In the genomic region with DNA sequence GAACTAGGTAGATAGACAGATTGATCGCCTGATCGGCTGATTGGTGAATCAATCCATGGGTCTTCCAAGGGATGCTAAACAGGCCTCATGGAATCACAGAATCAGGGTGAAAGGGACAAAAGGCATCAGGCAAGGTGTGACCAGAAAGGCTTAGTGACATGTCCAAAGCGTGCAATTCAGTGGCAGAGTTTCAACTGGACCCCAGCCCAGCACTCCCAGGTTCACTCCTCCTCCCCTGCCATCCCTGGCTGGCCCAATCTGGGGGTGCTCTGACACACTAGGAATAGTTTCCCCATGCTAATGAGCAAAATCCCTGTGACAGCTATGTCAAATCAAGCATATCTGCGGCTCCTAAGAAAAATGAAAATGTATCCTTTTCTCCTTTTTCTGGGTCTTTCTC, we compare ENCODE assay signal across 28 cellular contexts. TPM values are rescaled to one million over a fixed set of nuclear protein-coding genes. Genes with fewer than 3 reads are reported as not detected.
DNase-seq lines count a peak whose midpoint lies in the region; ATAC-seq, FAIRE-seq and TF ChIP-seq lines count a peak whose summit lies in the region.
"Had no signal": no experiment of that assay in that cellular context is flagged by ENCODE, and none has a peak within 500 bp of the region (broad histone marks: within the 10 kb centered on the region; RNA-seq: fewer than 3 reads in every experiment).

No MANE protein-coding gene starts in this region.

- TF ChIP-seq RAD21 in HepG2 (CRISPR knock-in tag; IDR thresholded peaks at IDR 0.05) (no peak), H1 (IDR thresholded peaks at IDR 0.05 in 1 of 2, conservative IDR thresholded peaks at IDR 0.05 in 1 of 2; ENCODE audit: low read depth in 2 of 2, low read length in 2 of 2) (no peak)

- in situ Hi-C loops in HepG2 (cut with HindIII; ENCODE audit: extremely low pct_ligation_motif_present, low pct_unique_long_range_greater_than_20kb): loop anchor here (10.0 kb wide), 1 partner anchor 142 kb away; a partner anchor contains a TSS

- no peak overlapping the region for H3K14ac ChIP-seq in H1 (ENCODE audit: insufficient read length)

- no peak overlapping the region for H3K9ac ChIP-seq in HepG2 (ENCODE audit: insufficient read depth, low read depth, low read length)
- no peak overlapping the region for H3K9ac ChIP-seq in H1 (replicated peaks in 1 of 4; ENCODE audit: extremely low read depth in 1 of 4, low read depth in 3 of 4, low read length in 3 of 4)
- H3K9ac ChIP-seq: KMS-11, SK-N-SH had no signal

- no TSS peak for BruUV-seq in HepG2 (replicated peaks; lab: Mats Ljungman, UMichigan)

- H3K36me3 ChIP-seq in right lobe of liver (no peaks in the 10 kb centered on the region), HepG2 (replicated peaks in 1 of 2; ENCODE audit: control insufficient read depth in 1 of 2, insufficient read depth in 2 of 2, low read length in 2 of 2) (no peaks in the 10 kb centered on the region), H1 (ENCODE audit: control insufficient read depth in 2 of 4, insufficient read depth in 4 of 4, low read length in 3 of 4) (no peaks in the 10 kb centered on the region)
- H3K36me3 ChIP-seq: BE2C, Peyer's patch had no signal

- TF ChIP-seq CTCF in right lobe of liver (IDR thresholded peaks at IDR 0.05) (no peak), HepG2 (CRISPR knock-in tag; IDR thresholded peaks at IDR 0.05) (no peak), H1 (IDR thresholded peaks at IDR 0.05; ENCODE audit: control extremely low read depth in 1 of 3, insufficient read depth in 1 of 3, low read depth in 1 of 3, low read length in 3 of 3) (no peak)

- H3K27me3 ChIP-seq in right lobe of liver (no peaks in the 10 kb centered on the region), HepG2 (ENCODE audit: control insufficient read depth in 1 of 2, insufficient read depth in 2 of 2, low read length in 2 of 2) (no peaks in the 10 kb centered on the region), H1 (replicated peaks in 1 of 4; ENCODE audit: control insufficient read depth in 3 of 4, extremely low read depth in 1 of 4, insufficient read depth in 3 of 4, low read length in 3 of 4) (no peaks in the 10 kb centered on the region)
- H3K27me3 ChIP-seq: BE2C, Peyer's patch had no signal

- H3K27ac Mint-ChIP-seq in activated CD4-positive, alpha-beta T cell treated with anti-CD3 and anti-CD28 coated beads, Interleukin-2, amount 10 ng/mL, durations not matched to agents 24 days and 14 days: peak overlapping the region; percentile 6
- peak overlapping the region; percentile 96 for H3K27ac Mint-ChIP-seq in stimulated activated effector memory CD8-positive, alpha-beta T cell treated with anti-CD3 and anti-CD28 coated beads, Interleukin-12 subunit alpha, Interleukin-12 subunit beta, amount 100 ng/mL, for 72 hours
- H3K27ac Mint-ChIP-seq: CD4-positive, alpha-beta T cell; IgD-negative memory B cell had no signal

- CTCF ChIA-PET in HepG2 (lab: Yijun Ruan, JAX; ENCODE audit: low intra/inter-chr PET ratio, low total read pairs): no interaction called here
- CTCF ChIA-PET in H1 (lab: Charles Lee; ENCODE audit: partially characterized antibody): interaction anchor here (0.9 to 2.6 kb wide), 3 partner anchors 9 to 138 kb away, joined by 3 to 15 read pairs (median 4); no protein-coding TSS in a partner anchor

- no peak overlapping the region for H2BK12ac ChIP-seq in H1 (ENCODE audit: low read depth, low read length)

- H2AK5ac ChIP-seq in H1 (ENCODE audit: low read depth, low read length): no peak overlapping the region

- no peak overlapping the region for H2BK5ac ChIP-seq in H1 (ENCODE audit: low read depth, low read length)

- H3K4me1 Mint-ChIP-seq in activated CD4-positive, alpha-beta T cell treated with anti-CD3 and anti-CD28 coated beads, Interleukin-2, amount 10 ng/mL, durations not matched to agents 24 days and 14 days: peaks cover 49% of the 10 kb centered on the region
- peaks cover 44% of the 10 kb centered on the region for H3K4me1 Mint-ChIP-seq in stimulated activated effector memory CD8-positive, alpha-beta T cell treated with anti-CD3 and anti-CD28 coated beads, Interleukin-12 subunit alpha, Interleukin-12 subunit beta, amount 100 ng/mL, for 72 hours

- POLR2A ChIA-PET in HepG2 (lab: Yijun Ruan, JAX): no interaction called here
- POLR2A ChIA-PET in H1 (lab: Charles Lee; ENCODE audit: partially characterized antibody): no interaction called here

- no peak overlapping the region for H2BK20ac ChIP-seq in H1 (ENCODE audit: low read length)

- intact Hi-C loops in activated CD4-positive, alpha-beta T cell treated with anti-CD3 and anti-CD28 coated beads, Interleukin-2, amount 10 ng/mL, durations not matched to agents 24 days and 14 days (cut with micrococcal nuclease): loop anchor here (10.0 kb wide), 1 partner anchor 52 kb away; a partner anchor contains a TSS
- intact Hi-C loops in right lobe of liver (cut with DNase I): no loop called here
- intact Hi-C loops in HepG2 (cut with micrococcal nuclease; ENCODE audit: unreplicated experiment): loop anchor here (5.0 kb wide), 1 partner anchor 64 kb away; no protein-coding TSS in a partner anchor

- H3K56ac ChIP-seq in H1 (replicated peaks; ENCODE audit: insufficient read length, low read depth, low read length): no peak overlapping the region

- no peak overlapping the region for H4K5ac ChIP-seq in H1 (ENCODE audit: insufficient read length, low read depth, low read length)

- H3K79me2 ChIP-seq in HepG2 (ENCODE audit: insufficient read depth, low read length): no peaks in the 10 kb centered on the region
- H3K79me2 ChIP-seq in H1 (ENCODE audit: control insufficient read depth in 1 of 2, insufficient read depth in 2 of 2, low read length in 2 of 2): no peaks in the 10 kb centered on the region

- no peak overlapping the region for H3K18ac ChIP-seq in H1 (ENCODE audit: extremely low read depth, low read length)

- H3K23ac ChIP-seq in H1 (ENCODE audit: insufficient read length): no peak overlapping the region

- FAIRE-seq in HepG2 (lab: Jason Lieb, UNC) (no peak), H1 (lab: Jason Lieb, UNC) (no peak)
- FAIRE-seq: D721Med, GM18507 had no signal

- H2BK120ac ChIP-seq in H1 (replicated peaks; ENCODE audit: low read depth, low read length): no peak overlapping the region

- ATAC-seq in right lobe of liver (peak in 1 of 4 donors; percentile 8), HepG2 (no peak), HG02763 (IDR thresholded peaks at IDR 0.05; ENCODE audit: unreplicated experiment) (no peak), GM19035 (IDR thresholded peaks at IDR 0.05; ENCODE audit: unreplicated experiment) (no peak)
- ATAC-seq in stimulated activated effector memory CD8-positive, alpha-beta T cell treated with anti-CD3 and anti-CD28 coated beads, Interleukin-12 subunit alpha, Interleukin-12 subunit beta, amount 100 ng/mL, for 72 hours: no peak

- no peak overlapping the region for H2BK15ac ChIP-seq in H1 (ENCODE audit: low read length)

- H3K4me2 ChIP-seq in HepG2 (ENCODE audit: low read depth, low read length) (no peak overlapping the region), H1 (ENCODE audit: insufficient read depth in 1 of 2, low read depth in 2 of 2, low read length in 2 of 2) (no peak overlapping the region)
- H3K4me2 ChIP-seq: KMS-11, SK-N-SH had no signal

- H3K27ac ChIP-seq in right lobe of liver (no peak overlapping the region), HepG2 (ENCODE audit: extremely low read length, insufficient read depth, low read length) (no peak overlapping the region), H1 (ENCODE audit: low read depth, low read length) (no peak overlapping the region)
- H3K27ac ChIP-seq: KMS-11, Peyer's patch had no signal

- no peaks in the 10 kb centered on the region for H3K9me3 ChIP-seq in right lobe of liver
- H3K9me3 ChIP-seq in HepG2 (ENCODE audit: low read length): no peaks in the 10 kb centered on the region
- no peaks in the 10 kb centered on the region for H3K9me3 ChIP-seq in H1 (ENCODE audit: insufficient read depth in 2 of 2, low read depth in 1 of 2, low read length in 1 of 2)
- H3K9me3 ChIP-seq: BE2C, Peyer's patch, SK-N-SH had no signal

- no peak overlapping the region for H4K91ac ChIP-seq in H1 (replicated peaks; ENCODE audit: insufficient read length, low read length)

- no peaks in the 10 kb centered on the region for H3K36me3 Mint-ChIP-seq in activated CD4-positive, alpha-beta T cell treated with anti-CD3 and anti-CD28 coated beads, Interleukin-2, amount 10 ng/mL, durations not matched to agents 24 days and 14 days (ENCODE audit: low read depth)
- no peaks in the 10 kb centered on the region for H3K36me3 Mint-ChIP-seq in stimulated activated effector memory CD8-positive, alpha-beta T cell treated with anti-CD3 and anti-CD28 coated beads, Interleukin-12 subunit alpha, Interleukin-12 subunit beta, amount 100 ng/mL, for 72 hours
- H3K36me3 Mint-ChIP-seq: IgD-negative memory B cell had no signal

- TF ChIP-seq POLR2A in right lobe of liver (IDR thresholded peaks at IDR 0.05) (no peak), HepG2 (IDR thresholded peaks at IDR 0.05; ENCODE audit: insufficient read depth in 1 of 2, low read depth in 2 of 2, low read length in 2 of 2) (no peak), H1 (IDR thresholded peaks at IDR 0.05; ENCODE audit: control extremely low read depth in 1 of 2, low read depth in 2 of 2, low read length in 2 of 2) (no peak)

- H3K4me3 ChIP-seq in right lobe of liver (no peak overlapping the region), HepG2 (replicated peaks in 1 of 3; ENCODE audit: insufficient read depth in 1 of 3, low read depth in 2 of 3, low read length in 3 of 3) (no peak overlapping the region), H1 (ENCODE audit: extremely low read depth in 1 of 4, insufficient read depth in 2 of 4, low read depth in 3 of 4, low read length in 4 of 4) (no peak overlapping the region)
- H3K4me3 ChIP-seq: Peyer's patch had no signal

- H4K8ac ChIP-seq in H1 (ENCODE audit: extremely low read depth, insufficient read depth, low read length): no peak overlapping the region

- H3K4me1 ChIP-seq in right lobe of liver: peaks cover 0 to 51% (median 23%) of the 10 kb centered on the region in 4 donors
- peaks cover 71% of the 10 kb centered on the region for H3K4me1 ChIP-seq in HepG2 (ENCODE audit: insufficient read depth, low read length)
- no peaks in the 10 kb centered on the region for H3K4me1 ChIP-seq in H1 (replicated peaks in 1 of 4; ENCODE audit: control insufficient read depth in 3 of 4, insufficient read depth in 4 of 4, low read length in 3 of 4)

- H3K23me2 ChIP-seq in H1 (ENCODE audit: low read depth, low read length): no peaks in the 10 kb centered on the region

- WGBS in right lobe of liver (ENCODE audit: insufficient coverage, low coverage, low lambda C conversion rate, missing lambda C conversion rate): 56% methylated on average over 4 of the region's 4 CpGs
- WGBS in HepG2 (ENCODE audit: low lambda C conversion rate): 93% methylated on average over 3 of the region's 4 CpGs
- 90% methylated on average over 4 of the region's 4 CpGs; no CpG with 5 or more reads in 1 of the 2 experiments for WGBS in H1 (ENCODE audit: extremely low coverage in 1 of 2, insufficient coverage in 1 of 2, insufficient read length in 1 of 2, insufficient replicate concordance in 2 of 2, low coverage in 1 of 2, low lambda C conversion rate in 2 of 2, missing lambda C conversion rate in 1 of 2), 2 experiments

- no peak overlapping the region for H3K4ac ChIP-seq in H1 (replicated peaks; ENCODE audit: insufficient read length, low read depth, low read length)

- DNase-seq in activated CD4-positive, alpha-beta T cell treated with anti-CD3 and anti-CD28 coated beads, Interleukin-2, amount 10 ng/mL, durations not matched to agents 24 days and 14 days: no peak
- DNase-seq in activated CD4-positive, alpha-beta T cell treated with anti-CD3 and anti-CD28 coated beads, Interleukin-2, amount 50 U/mL, for 4 hours: no peak
- DNase-seq in right lobe of liver (peak in 2 of 3 donors; percentile 61 to 79), HepG2 (ENCODE audit: low spot score) (no peak), H1 (ENCODE audit: low read depth in 1 of 2, low spot score in 2 of 2) (no peak)
- no peak for DNase-seq in stimulated activated effector memory CD8-positive, alpha-beta T cell treated with anti-CD3 and anti-CD28 coated beads, Interleukin-12 subunit alpha, Interleukin-12 subunit beta, amount 100 ng/mL, for 72 hours (ENCODE audit: low spot score in 2 of 2)
- DNase-seq: 8988T; ACHN; BE2C; CD4-positive, alpha-beta T cell; GOT3; HCEC 1CT; NCI-H1048; NCI-H1417; NCI-H187; NCI-H2081 treated with DMSO at 0.1 percent for 48 hours; NCI-H2171; NCI-H226; NCI-H510A; NCI-H69; SK-N-SH had no signal

- H2AFZ ChIP-seq in HepG2 (ENCODE audit: low read length) (no peak overlapping the region), H1 (ENCODE audit: low read length) (0 out of 2 replicates have a peak overlapping the region, but pooled peaks have one; percentile 33)

- H3K79me1 ChIP-seq in H1 (ENCODE audit: low read depth, low read length): no peaks in the 10 kb centered on the region

- TF ChIP-seq EP300 in HepG2 (IDR thresholded peaks at IDR 0.05; ENCODE audit: low read depth in 2 of 2, low read length in 2 of 2) (no peak), HepG2 (CRISPR knock-in tag; IDR thresholded peaks at IDR 0.05; ENCODE audit: borderline replicate concordance) (no peak), H1 (IDR thresholded peaks at IDR 0.05; ENCODE audit: borderline replicate concordance in 1 of 2, low read depth in 2 of 2, low read length in 2 of 2) (no peak)

- no peak overlapping the region for H3K4me3 Mint-ChIP-seq in activated CD4-positive, alpha-beta T cell treated with anti-CD3 and anti-CD28 coated beads, Interleukin-2, amount 10 ng/mL, durations not matched to agents 24 days and 14 days
- H3K4me3 Mint-ChIP-seq in stimulated activated effector memory CD8-positive, alpha-beta T cell treated with anti-CD3 and anti-CD28 coated beads, Interleukin-12 subunit alpha, Interleukin-12 subunit beta, amount 100 ng/mL, for 72 hours: no peak overlapping the region
- H3K4me3 Mint-ChIP-seq: CD4-positive, alpha-beta T cell; IgD-negative memory B cell had no signal

- no peaks in the 10 kb centered on the region for H4K20me1 ChIP-seq in HepG2 (ENCODE audit: insufficient read depth, low read length)
- no peaks in the 10 kb centered on the region for H4K20me1 ChIP-seq in H1 (replicated peaks in 1 of 2; ENCODE audit: control insufficient read depth in 1 of 2, insufficient read depth in 2 of 2, low read length in 2 of 2)

- H3K9me3 Mint-ChIP-seq in activated CD4-positive, alpha-beta T cell treated with anti-CD3 and anti-CD28 coated beads, Interleukin-2, amount 10 ng/mL, durations not matched to agents 24 days and 14 days: no peaks in the 10 kb centered on the region
- H3K9me3 Mint-ChIP-seq in stimulated activated effector memory CD8-positive, alpha-beta T cell treated with anti-CD3 and anti-CD28 coated beads, Interleukin-12 subunit alpha, Interleukin-12 subunit beta, amount 100 ng/mL, for 72 hours: no peaks in the 10 kb centered on the region
- H3K9me3 Mint-ChIP-seq: CD4-positive, alpha-beta T cell; IgD-negative memory B cell had no signal

- H3K27me3 Mint-ChIP-seq in activated CD4-positive, alpha-beta T cell treated with anti-CD3 and anti-CD28 coated beads, Interleukin-2, amount 10 ng/mL, durations not matched to agents 24 days and 14 days: no peaks in the 10 kb centered on the region
- H3K27me3 Mint-ChIP-seq: CD4-positive, alpha-beta T cell; IgD-negative memory B cell had no signal

RNA-seq across cellular contexts. Expression of a gene that starts 50.4 kb away (rescaled TPM):
- 4.8 and 5.5 TPM in 2 replicates for total RNA-seq in activated CD4-positive, alpha-beta T cell treated with anti-CD3 and anti-CD28 coated beads, Interleukin-2, amount 10 ng/mL, durations not matched to agents 24 days and 14 days
- total RNA-seq in right lobe of liver (10 to 100 TPM in 3 of 6 experiments, 1 to 10 TPM in 3; 6.4 to 17.7 (median 12.5) TPM), HepG2 (2016; rRNA removed; fragmentation: Illumina TruSeq; extraction: Trizol) (0.62 and 0.94 TPM in 2 replicates)
- total RNA-seq in HepG2 (2016; cell fraction: cytosol; rRNA removed; fragmentation: Illumina TruSeq; extraction: Trizol; ENCODE audit: low read depth): 0.51 TPM in 1 of 2 replicates, not detected in the other
- 0.34 and 0.56 TPM in 2 replicates for total RNA-seq in HepG2 (2016; cell fraction: insoluble cytoplasmic fraction; rRNA removed; fragmentation: Illumina TruSeq; extraction: Trizol)
- 0.31 and 0.34 TPM in 2 replicates for total RNA-seq in HepG2 (2016; cell fraction: membrane; rRNA removed; fragmentation: Illumina TruSeq; extraction: Trizol)
- total RNA-seq in HepG2 (2016; cell fraction: nucleus; rRNA removed; fragmentation: Illumina TruSeq; extraction: Trizol): 1.0 TPM in 1 of 2 replicates, not detected in the other
- polyA plus RNA-seq in HepG2 (2011; rRNA removed) (3.8 and 5.4 TPM in 2 replicates), H1 (2011; rRNA removed) (1.4 and 1.5 TPM in 2 replicates)
- polyA plus RNA-seq in HepG2 (2011; cell fraction: cytosol; rRNA removed): 5.5 and 5.9 TPM in 2 replicates
- polyA plus RNA-seq in HepG2 (2011; cell fraction: nucleus; rRNA removed): 3.4 and 3.9 TPM in 2 replicates
- polyA plus RNA-seq in HepG2 (2012): 4.9 and 6.3 TPM in 2 replicates
- 0.87 and 0.95 TPM in 2 replicates for polyA plus RNA-seq in HepG2 (2016; cell fraction: cytosol; fragmentation: Illumina TruSeq; extraction: Trizol; ENCODE audit: low read depth)
- 0.94 and 1.3 TPM in 2 replicates for polyA plus RNA-seq in HepG2 (2016; cell fraction: insoluble cytoplasmic fraction; fragmentation: Illumina TruSeq; extraction: Trizol; ENCODE audit: low read depth)
- polyA plus RNA-seq in HepG2 (2016; cell fraction: membrane; fragmentation: Illumina TruSeq; extraction: Trizol; ENCODE audit: low read depth): 0.98 and 1.2 TPM in 2 replicates
- polyA plus RNA-seq in HepG2 (2016; cell fraction: nucleus; fragmentation: Illumina TruSeq; extraction: Trizol; ENCODE audit: insufficient read depth, low read depth): 0.83 TPM in 2 replicates
- polyA minus RNA-seq in HepG2 (2011; rRNA and poly(A)+ RNA removed; ENCODE audit: low replicate concordance): 7.4 and 19.5 TPM in 2 replicates
- 1.1 and 2.0 TPM in 2 replicates for polyA minus RNA-seq in HepG2 (2011; cell fraction: cytosol; rRNA and poly(A)+ RNA removed)
- polyA minus RNA-seq in HepG2 (2011; cell fraction: nucleus; rRNA and poly(A)+ RNA removed): 0.64 and 1.6 TPM in 2 replicates
- total RNA-seq in H1 (2021; fragmentation: NEBNext Ultra II Directional; extraction: Animal tissue kit (Norgen Biotek cat#: 25700)): not detected in 2 replicates
- 1.1 TPM for polyA plus RNA-seq in H1 (2011; cell fraction: cytosol; rRNA removed)
- 1.2 TPM for polyA plus RNA-seq in H1 (2011; cell fraction: nucleus; rRNA removed)
- 0.67 to 1.2 TPM (median 1.0 TPM) in 3 of 4 replicates, not detected in the other for polyA plus RNA-seq in H1 (2012, experiment 1 of 2)
- 0.98 TPM for polyA plus RNA-seq in H1 (2012, experiment 2 of 2)
- polyA plus RNA-seq in H1 (2013, experiment 1 of 2): 0.12 TPM
- polyA plus RNA-seq in H1 (2013, experiment 2 of 2): 0.29 TPM
- polyA minus RNA-seq in H1 (2011; rRNA and poly(A)+ RNA removed): 0.25 and 1.1 TPM in 2 replicates
- polyA minus RNA-seq in H1 (2011; cell fraction: cytosol; rRNA and poly(A)+ RNA removed): not detected
- polyA minus RNA-seq in H1 (2011; cell fraction: nucleus; rRNA and poly(A)+ RNA removed): not detected

Comparison
In these comparisons a context has a peak if more than half of its experiments do, and no peak if none do; other contexts are left out.
1. DNase-seq: peak in right lobe of liver (2 of 3); none in activated CD4-positive, alpha-beta T cell treated with anti-CD3 and anti-CD28 coated beads, Interleukin-2, amount 10 ng/mL, durations not matched to agents 24 days and 14 days (single experiment), activated CD4-positive, alpha-beta T cell treated with anti-CD3 and anti-CD28 coated beads, Interleukin-2, amount 50 U/mL, for 4 hours (0 of 2), HepG2 (single experiment), H1 (0 of 2) and stimulated activated effector memory CD8-positive, alpha-beta T cell treated with anti-CD3 and anti-CD28 coated beads, Interleukin-12 subunit alpha, Interleukin-12 subunit beta, amount 100 ng/mL, for 72 hours (0 of 2).
2. intact Hi-C loops: an anchor here in activated CD4-positive, alpha-beta T cell treated with anti-CD3 and anti-CD28 coated beads, Interleukin-2, amount 10 ng/mL, durations not matched to agents 24 days and 14 days (10.0 kb wide) and HepG2 (5.0 kb wide); none called in right lobe of liver.